21 cellular contexts compared by ENCODE assay signal in genomic region chr6:24668997-24669361, GRCh38. TPM values are rescaled to one million over a fixed set of nuclear protein-coding genes. Genes with fewer than 3 reads are reported as not detected.
DNase-seq lines count a peak whose midpoint lies in the region; ATAC-seq and TF ChIP-seq lines count a peak whose summit lies in the region.
"Had no signal": no experiment of that assay in that cellular context is flagged by ENCODE, and none has a peak within 500 bp of the region (broad histone marks: within the 10 kb centered on the region; RNA-seq: fewer than 3 reads in every experiment).

No MANE protein-coding gene starts in this region.

- DNase-seq in activated T-cell treated with anti-CD3 and anti-CD28 coated beads, Interleukin-2, amount 50 U/mL, for 24 hours, result no peak
- DNase-seq in activated T-cell treated with anti-CD3 and anti-CD28 coated beads, Interleukin-2, amount 50 U/mL, for 4 hours, result no peak
- DNase-seq in neural progenitor cell (ENCODE audit: low spot score) (no peak), left lobe of liver (ENCODE audit: low spot score) (no peak)
- DNase-seq: activated effector memory CD4-positive, alpha-beta T cell treated with Interleukin-2 at 50 U/mL for 16 hours; amygdala; central memory CD4-positive, alpha-beta T cell; esophagus squamous epithelium; left lung; midbrain; NCI-H1930; NCI-H446 treated with DMSO at 0.1 percent for 48 hours; nucleus accumbens had no signal

- H3K9me3 ChIP-seq in Loucy (ENCODE audit: insufficient read depth, low read depth, low read length) (peaks cover 10% of the 10 kb centered on the region; the same call in 1 of the 2 replicates), neural progenitor cell (ENCODE audit: low read depth) (peaks cover 27% of the 10 kb centered on the region)
- H3K9me3 ChIP-seq: right atrium auricular region, thoracic aorta had no signal

- H3K36me3 ChIP-seq in Loucy (ENCODE audit: insufficient read depth, low read length), result no peaks in the 10 kb centered on the region
- H3K36me3 ChIP-seq in neural progenitor cell, result peaks cover 8% of the 10 kb centered on the region
- H3K36me3 ChIP-seq: right atrium auricular region, thoracic aorta had no signal

- H3K27ac ChIP-seq in neural progenitor cell, result no peak overlapping the region
- H3K27ac ChIP-seq: esophagus squamous epithelium, KMS-11, left lung, right atrium auricular region, thoracic aorta had no signal

- H2AFZ ChIP-seq in Loucy (ENCODE audit: low read length) (no peak overlapping the region), neural progenitor cell (replicated peaks) (no peak overlapping the region)

- no peak for ATAC-seq in activated T-cell treated with anti-CD3 and anti-CD28 coated beads, Interleukin-2, amount 50 U/mL, for 4 hours
- ATAC-seq in HG03565 (IDR thresholded peaks at IDR 0.05; ENCODE audit: unreplicated experiment) (no peak), left lobe of liver (no peak), GM19395 (IDR thresholded peaks at IDR 0.05; ENCODE audit: unreplicated experiment) (no peak)
- ATAC-seq: left lung had no signal

- no peak for TF ChIP-seq CTCF in Loucy (conservative IDR thresholded peaks at IDR 0.05; ENCODE audit: low read length)
- no peak for TF ChIP-seq CTCF in brain (conservative IDR thresholded peaks at IDR 0.05)
- TF ChIP-seq CTCF in neural progenitor cell (IDR thresholded peaks at IDR 0.05), result no peak

- peaks cover 72% of the 10 kb centered on the region for H3K36me3 Mint-ChIP-seq in activated T-cell treated with anti-CD3 and anti-CD28 coated beads, Interleukin-2, amount 50 U/mL, for 24 hours (ENCODE audit: low read depth)
- H3K36me3 Mint-ChIP-seq in activated T-cell treated with anti-CD3 and anti-CD28 coated beads, Interleukin-2, amount 50 U/mL, for 4 hours (ENCODE audit: insufficient read depth), result peaks cover 13% of the 10 kb centered on the region
- H3K36me3 Mint-ChIP-seq in brain (peaks cover 53% of the 10 kb centered on the region), neural progenitor cell (peaks cover 22% of the 10 kb centered on the region)

- no peaks in the 10 kb centered on the region for H3F3A ChIP-seq in Loucy (ENCODE audit: low read depth)
- H3F3A ChIP-seq in neural progenitor cell (ENCODE audit: low read depth), result peaks cover 15% of the 10 kb centered on the region

- H3K79me2 ChIP-seq in Loucy (ENCODE audit: insufficient read depth, low read length), result peaks cover 42% of the 10 kb centered on the region
- H3K79me2 ChIP-seq in neural progenitor cell (ENCODE audit: low read depth), result peaks cover 25% of the 10 kb centered on the region

- H3K4me1 Mint-ChIP-seq in activated T-cell treated with anti-CD3 and anti-CD28 coated beads, Interleukin-2, amount 50 U/mL, for 24 hours (ENCODE audit: low read depth), result peaks cover 38% of the 10 kb centered on the region
- H3K4me1 Mint-ChIP-seq in activated T-cell treated with anti-CD3 and anti-CD28 coated beads, Interleukin-2, amount 50 U/mL, for 4 hours (ENCODE audit: low read depth), result peaks cover 34% of the 10 kb centered on the region
- H3K4me1 Mint-ChIP-seq in brain (peaks cover 39% of the 10 kb centered on the region), neural progenitor cell (peaks cover 23% of the 10 kb centered on the region)

- H3K4me3 ChIP-seq in Loucy (ENCODE audit: low read length, poor library complexity, severe bottlenecking), result peak overlapping the region; percentile 97
- H3K4me3 ChIP-seq in neural progenitor cell, result no peak overlapping the region
- H3K4me3 ChIP-seq: esophagus squamous epithelium, right atrium auricular region, thoracic aorta had no signal

- H3K9me2 ChIP-seq in Loucy (replicated peaks; ENCODE audit: low read depth, low read length), result no peaks in the 10 kb centered on the region

- H3K27me3 ChIP-seq in Loucy (ENCODE audit: insufficient read depth, low read length, poor library complexity, severe bottlenecking) (peaks cover 3% of the 10 kb centered on the region), neural progenitor cell (no peaks in the 10 kb centered on the region)
- H3K27me3 ChIP-seq: esophagus squamous epithelium, left lung, right atrium auricular region had no signal

- no peaks in the 10 kb centered on the region for H3K27me3 Mint-ChIP-seq in activated T-cell treated with anti-CD3 and anti-CD28 coated beads, Interleukin-2, amount 50 U/mL, for 24 hours
- H3K27me3 Mint-ChIP-seq in activated T-cell treated with anti-CD3 and anti-CD28 coated beads, Interleukin-2, amount 50 U/mL, for 4 hours (ENCODE audit: low read depth), result no peaks in the 10 kb centered on the region
- H3K27me3 Mint-ChIP-seq in brain (peaks cover 16% of the 10 kb centered on the region), neural progenitor cell (ENCODE audit: insufficient read depth, low read depth) (peaks cover 8% of the 10 kb centered on the region)

- H3K4me1 ChIP-seq in Loucy (ENCODE audit: insufficient read depth, low read length, poor library complexity, severe bottlenecking) (peaks cover 25% of the 10 kb centered on the region), neural progenitor cell (peaks cover 19% of the 10 kb centered on the region)

- no peak overlapping the region for H3K27ac Mint-ChIP-seq in activated T-cell treated with anti-CD3 and anti-CD28 coated beads, Interleukin-2, amount 50 U/mL, for 24 hours
- no peak overlapping the region for H3K27ac Mint-ChIP-seq in brain
- no peak overlapping the region for H3K27ac Mint-ChIP-seq in neural progenitor cell

- peak overlapping the region; percentile 4 for H3K4me3 Mint-ChIP-seq in activated T-cell treated with anti-CD3 and anti-CD28 coated beads, Interleukin-2, amount 50 U/mL, for 24 hours
- H3K4me3 Mint-ChIP-seq in activated T-cell treated with anti-CD3 and anti-CD28 coated beads, Interleukin-2, amount 50 U/mL, for 4 hours, result no peak overlapping the region
- peak overlapping the region in 4 of 5 experiments; percentile 18 to 92 (median 45) for H3K4me3 Mint-ChIP-seq in brain
- peak overlapping the region; percentile 62 for H3K4me3 Mint-ChIP-seq in neural progenitor cell

- H4K20me1 ChIP-seq in Loucy (ENCODE audit: insufficient read depth, low read length, poor library complexity, severe bottlenecking) (peaks cover 22% of the 10 kb centered on the region), neural progenitor cell (ENCODE audit: low read depth) (peaks cover 4% of the 10 kb centered on the region)

- H3K4me2 ChIP-seq in Loucy (ENCODE audit: low read depth, low read length, poor library complexity, severe bottlenecking) (peak overlapping the region; percentile 75), neural progenitor cell (no peak overlapping the region)
- H3K4me2 ChIP-seq: KMS-11 had no signal

- peaks cover 19% of the 10 kb centered on the region for H3K9me3 Mint-ChIP-seq in activated T-cell treated with anti-CD3 and anti-CD28 coated beads, Interleukin-2, amount 50 U/mL, for 24 hours
- H3K9me3 Mint-ChIP-seq in activated T-cell treated with anti-CD3 and anti-CD28 coated beads, Interleukin-2, amount 50 U/mL, for 4 hours, result peaks cover 5% of the 10 kb centered on the region
- peaks cover 30 to 51% (median 43%) of the 10 kb centered on the region in 5 experiments for H3K9me3 Mint-ChIP-seq in brain
- peaks cover 45% of the 10 kb centered on the region for H3K9me3 Mint-ChIP-seq in neural progenitor cell

- H3K9ac ChIP-seq in Loucy (ENCODE audit: low read depth, low read length, poor library complexity, severe bottlenecking), result no peak overlapping the region
- H3K9ac ChIP-seq in neural progenitor cell, result no peak overlapping the region
- H3K9ac ChIP-seq: KMS-11 had no signal

RNA-seq across cellular contexts. Expression of gene ACOT13, which starts 2.1 kb away (rescaled TPM):
- 10 to 100 TPM; 19.6 to 28.5 (median 22.1) TPM for total RNA-seq in activated T-cell treated with anti-CD3 and anti-CD28 coated beads, Interleukin-2, amount 50 U/mL, for 4 hours
- polyA plus RNA-seq in brain (ENCODE audit: insufficient read depth, low read depth, low replicate concordance), result 49.9 TPM
- total RNA-seq in neural progenitor cell (ENCODE audit: low replicate concordance) (9.6 and 12.0 TPM in 2 replicates), left lobe of liver (43.4 TPM)

RNA-seq across cellular contexts. Expression of gene TDP2, which starts 2.3 kb away (rescaled TPM):
- total RNA-seq in activated T-cell treated with anti-CD3 and anti-CD28 coated beads, Interleukin-2, amount 50 U/mL, for 4 hours, result 10 to 100 TPM; 42.4 to 48.0 (median 45.5) TPM
- 54.8 TPM for polyA plus RNA-seq in brain (ENCODE audit: insufficient read depth, low read depth, low replicate concordance)
- total RNA-seq in neural progenitor cell (ENCODE audit: low replicate concordance), result 31.8 and 49.9 TPM in 2 replicates
- 21.8 TPM for total RNA-seq in left lobe of liver

RNA-seq across cellular contexts. Expression of gene KIAA0319, which starts 23.0 kb away (rescaled TPM):
- total RNA-seq in activated T-cell treated with anti-CD3 and anti-CD28 coated beads, Interleukin-2, amount 50 U/mL, for 4 hours, result under 1 TPM in 2 of 3 donors, not detected in 1; 0.05 to 0.08 TPM
- 15.1 TPM for polyA plus RNA-seq in brain (ENCODE audit: insufficient read depth, low read depth, low replicate concordance)
- total RNA-seq in neural progenitor cell (ENCODE audit: low replicate concordance) (0.12 and 0.34 TPM in 2 replicates), left lobe of liver (not detected)
- total RNA-seq: glomerular endothelial cell, thoracic aorta had no signal

RNA-seq across cellular contexts. Expression of gene C6orf62, which starts 50.0 kb away (rescaled TPM):
- 10 to 100 TPM; 67.0 to 83.8 (median 78.4) TPM for total RNA-seq in activated T-cell treated with anti-CD3 and anti-CD28 coated beads, Interleukin-2, amount 50 U/mL, for 4 hours
- polyA plus RNA-seq in brain (ENCODE audit: insufficient read depth, low read depth, low replicate concordance), result 67.5 TPM
- total RNA-seq in neural progenitor cell (ENCODE audit: low replicate concordance) (71.5 and 82.3 TPM in 2 replicates), left lobe of liver (44.8 TPM)
